In the genomic region with DNA sequence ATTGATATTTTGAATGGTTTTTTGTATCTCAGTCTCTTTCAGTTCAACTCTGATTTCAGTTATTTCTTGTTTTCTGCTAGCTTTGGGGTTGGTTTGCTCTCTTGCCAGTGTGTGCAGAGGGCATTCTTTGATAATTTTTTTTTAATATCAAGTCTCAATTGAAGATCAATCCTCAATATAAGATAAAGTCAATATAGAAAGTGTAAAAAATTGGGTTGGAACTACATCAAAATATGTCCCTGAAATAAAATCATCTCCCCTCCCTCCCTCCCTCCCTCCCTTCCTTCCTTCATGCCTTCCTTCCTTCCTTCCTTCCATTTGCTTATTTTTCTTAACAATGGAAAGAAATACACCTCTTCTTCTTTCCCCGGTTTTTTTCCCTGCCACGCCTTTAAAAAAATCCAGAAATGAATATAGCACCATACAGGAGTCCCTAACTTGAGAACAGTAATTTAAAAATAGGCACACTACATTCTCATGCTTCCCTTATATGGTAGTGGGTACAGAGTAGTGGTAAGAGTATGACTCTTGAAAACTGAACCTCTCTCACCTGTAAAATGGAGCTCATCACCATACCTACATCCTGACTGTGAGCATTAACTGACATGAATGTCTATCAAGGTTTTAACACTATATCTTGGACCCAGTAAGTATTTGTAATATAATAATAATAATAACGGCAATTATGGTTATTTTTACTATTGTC, we compare ENCODE assay signal across 21 cellular contexts.
"Had no signal": no experiment of that assay in that cellular context is flagged by ENCODE, and none has a peak within 500 bp of the region (broad histone marks: within the 10 kb centered on the region; RNA-seq: fewer than 3 reads in every experiment).

No MANE protein-coding gene starts in this region.

- ATAC-seq: gastrocnemius medialis; left ventricle myocardium superior; lower lobe of right lung; natural killer cell; psoas muscle; right cardiac atrium; stimulated activated naive B cell treated with anti-CD40 and anti-IgM and Interleukin-4, amounts not matched to agents 10 μg/mL and 1 μg/mL and 100 μg/mL, for 72 hours; stimulated activated naive CD8-positive, alpha-beta T cell treated with anti-CD3 and anti-CD28 coated beads, Interleukin-15, amount 100 ng/mL, for 72 hours; upper lobe of right lung had no signal

- DNase-seq: dorsolateral prefrontal cortex; effector CD4-positive, alpha-beta T cell; gastrocnemius medialis; head of caudate nucleus; left ventricle myocardium superior; lower lobe of right lung; natural killer cell; occipital lobe; ovary; posterior cingulate gyrus; psoas muscle; right cardiac atrium; spleen; stimulated activated CD4-positive, alpha-beta T cell treated with anti-CD3 and anti-CD28 coated beads, Interleukin-4, amount 100 ng/mL, for 4 hours; stimulated activated naive B cell treated with anti-CD40 and anti-IgM and Interleukin-4, amounts not matched to agents 10 μg/mL and 1 μg/mL and 100 μg/mL, for 72 hours; stimulated activated naive CD8-positive, alpha-beta T cell treated with anti-CD3 and anti-CD28 coated beads, Interleukin-15, amount 100 ng/mL, for 72 hours; transverse colon; upper lobe of right lung; uterus had no signal

- H3K27me3 ChIP-seq: dorsolateral prefrontal cortex, gastrocnemius medialis, ovary, spleen, suprapubic skin, transverse colon, upper lobe of right lung, uterus had no signal

- H3K36me3 ChIP-seq: gastrocnemius medialis, lower lobe of right lung, ovary, spleen, suprapubic skin, transverse colon, upper lobe of right lung, uterus had no signal

- H3K4me1 ChIP-seq: gastrocnemius medialis, lower lobe of right lung, psoas muscle, spleen, suprapubic skin, transverse colon, upper lobe of right lung, uterus had no signal

- H3K4me3 ChIP-seq: dorsolateral prefrontal cortex, gastrocnemius medialis, lower lobe of right lung, ovary, psoas muscle, skin epidermis, spleen, suprapubic skin, transverse colon, upper lobe of right lung, uterus had no signal

- H3K9me3 ChIP-seq: gastrocnemius medialis, ovary, psoas muscle, suprapubic skin, transverse colon, uterus had no signal

- H3K27ac ChIP-seq: dorsolateral prefrontal cortex, gastrocnemius medialis, lower lobe of right lung, ovary, psoas muscle, skin epidermis, spleen, suprapubic skin, transverse colon, upper lobe of right lung, uterus had no signal
